In genomic region chr3:123791898-123792297, GRCh38 we compare ENCODE assay signal across 16 cellular contexts.
DNase-seq lines count a peak whose midpoint lies in the region; ATAC-seq and TF ChIP-seq lines count a peak whose summit lies in the region.
"Had no signal": no experiment of that assay in that cellular context is flagged by ENCODE, and none has a peak within 500 bp of the region (broad histone marks: within the 10 kb centered on the region; RNA-seq: fewer than 3 reads in every experiment).

No MANE protein-coding gene starts in this region.

- BruUV-seq in A673 (replicated peaks; lab: Mats Ljungman, UMichigan) = no TSS peak

- peaks cover 37% of the 10 kb centered on the region for H3K4me1 ChIP-seq in A673 (ENCODE audit: insufficient read depth, low read length, poor library complexity, severe bottlenecking)

- no peak overlapping the region for H3K4me3 ChIP-seq in A673 (ENCODE audit: low read depth, low read length, poor library complexity, severe bottlenecking)
- H3K4me3 ChIP-seq in Jurkat, Clone E6-1 (ENCODE audit: low read length) = no peak overlapping the region
- H3K4me3 ChIP-seq: GM23338, K562 had no signal

- no peaks in the 10 kb centered on the region for H3K36me3 ChIP-seq in A673 (ENCODE audit: insufficient read depth, low read length, poor library complexity, severe bottlenecking)

- DNase-seq in A673 (ENCODE audit: low spot score) (peak; percentile 27), astrocyte of the hippocampus (ENCODE audit: low read depth, low spot score) (peak; percentile 50), left lobe of liver (ENCODE audit: low spot score) (no peak), MV-4-11 (lab: John Stamatoyannopoulos, UW) (no peak), SIG-M5 treated with dmso at 0.1 percent for 504 hours (lab: John Stamatoyannopoulos, UW; ENCODE audit: unreplicated experiment) (no peak)
- peak; percentile 10 for DNase-seq in Jurkat, Clone E6-1 (ENCODE audit: low read depth, low spot score)
- DNase-seq: activated CD4-positive, alpha-beta T cell treated with anti-CD3 and anti-CD28 coated beads, Interleukin-2, amount 50 U/mL, for 4 hours; activated T-cell treated with anti-CD3 and anti-CD28 coated beads, Interleukin-2, amount 50 U/mL, for 72 hours; mammary epithelial cell; NCI-H187; NCI-H748 treated with DMSO at 0.1 percent for 48 hours; SHP77 had no signal

- CTCF ChIA-PET in A673 (lab: Charles Lee) = no interaction called here

- no peaks in the 10 kb centered on the region for H3K9me3 ChIP-seq in A673 (ENCODE audit: low read depth, low read length, poor library complexity, severe bottlenecking)

- peak; percentile 38 for ATAC-seq in left lobe of liver
- no peak for ATAC-seq in GM21526 (IDR thresholded peaks at IDR 0.05; ENCODE audit: low FRiP score, unreplicated experiment)
- no peak for ATAC-seq in HG02642 (IDR thresholded peaks at IDR 0.05; ENCODE audit: poor library complexity, unreplicated experiment)
- ATAC-seq: activated T-cell treated with anti-CD3 and anti-CD28 coated beads, Interleukin-2, amount 50 U/mL, for 72 hours; GM23338; K562 had no signal

- H3K27me3 ChIP-seq in A673 (replicated peaks; ENCODE audit: insufficient read depth, low read depth, low read length, poor library complexity) = no peaks in the 10 kb centered on the region

- no peak for TF ChIP-seq CTCF in A673 (conservative IDR thresholded peaks at IDR 0.05; ENCODE audit: low read depth, low read length)

- POLR2A ChIA-PET in A673 (lab: Charles Lee; ENCODE audit: low non-redundant PET) = no interaction called here

- intact Hi-C loops in A673 (cut with micrococcal nuclease; ENCODE audit: unreplicated experiment) = no loop called here

- H3K27ac ChIP-seq in A673 (ENCODE audit: low read depth, low read length, poor library complexity, severe bottlenecking) = no peak overlapping the region

Comparison
In these comparisons a context has a peak if more than half of its experiments do, and no peak if none do; other contexts are left out.
1. DNase-seq: peak in A673 (single experiment), Jurkat, Clone E6-1 (single experiment) and astrocyte of the hippocampus (single experiment); none in left lobe of liver (single experiment), MV-4-11 (single experiment) and SIG-M5 treated with dmso at 0.1 percent for 504 hours (single experiment).